24 cellular contexts compared by ENCODE assay signal in the genomic region with DNA sequence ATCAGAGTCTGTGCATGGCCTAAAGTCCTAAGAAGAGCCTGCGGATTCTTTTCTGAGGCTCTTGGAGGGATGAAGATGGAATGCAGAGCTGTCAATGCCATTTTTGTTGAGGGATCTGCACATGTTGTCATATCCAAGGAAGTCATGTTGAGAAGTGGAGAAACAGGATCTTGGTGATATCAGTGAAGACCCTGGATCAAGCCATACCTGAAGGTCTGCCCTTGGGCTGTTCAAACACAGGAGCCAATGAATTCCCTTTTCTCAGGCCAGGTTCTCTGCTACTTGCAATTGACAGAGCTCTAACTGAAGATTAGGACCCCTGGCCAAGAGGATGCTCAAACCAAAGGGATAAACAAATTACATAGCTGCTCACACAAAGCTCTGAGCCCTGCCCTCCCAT.
DNase-seq lines count a peak whose midpoint lies in the region; ATAC-seq, FAIRE-seq and TF ChIP-seq lines count a peak whose summit lies in the region.
"Had no signal": no experiment of that assay in that cellular context is flagged by ENCODE, and none has a peak within 500 bp of the region (broad histone marks: within the 10 kb centered on the region; RNA-seq: fewer than 3 reads in every experiment).

No MANE protein-coding gene starts in this region.

- H3K9me3 ChIP-seq in body of pancreas (no peaks in the 10 kb centered on the region), kidney (ENCODE audit: control insufficient read depth in 1 of 2, low read length in 2 of 2) (no peaks in the 10 kb centered on the region)
- H3K9me3 ChIP-seq: Caco-2 had no signal

- POLR2A ChIA-PET in activated CD4-positive, alpha-beta T cell treated with anti-CD3 and anti-CD28 coated beads, Interleukin-2, amount 10 ng/mL, durations not matched to agents 7 days and 5 days (lab: Charles Lee): no interaction called here

- no peak overlapping the region for H3K4me3 ChIP-seq in body of pancreas
- H3K4me3 ChIP-seq in kidney (ENCODE audit: low read length in 2 of 2): no peak overlapping the region
- H3K4me3 ChIP-seq: BLaER1 treated with 17β-estradiol and CSF1 and Interleukin-3, amounts not matched to agents 10 nM and 100 nM; GM23248 had no signal

- no peak for ATAC-seq in body of pancreas
- ATAC-seq: Panc1 had no signal

- no peak for TF ChIP-seq CTCF in body of pancreas (IDR thresholded peaks at IDR 0.05)
- TF ChIP-seq CTCF in kidney (IDR thresholded peaks at IDR 0.05; ENCODE audit: borderline replicate concordance, extremely low read depth, insufficient read depth): no peak

- peak overlapping the region; percentile 4 for H3K27ac Mint-ChIP-seq in activated CD4-positive, alpha-beta T cell treated with anti-CD3 and anti-CD28 coated beads, Interleukin-2, amount 10 ng/mL, durations not matched to agents 7 days and 5 days
- peak overlapping the region; percentile 90 for H3K27ac Mint-ChIP-seq in activated T-helper 1 cell treated with anti-CD3 and anti-CD28 coated beads, Interleukin-12 subunit alpha, Interleukin-12 subunit beta, Interleukin-2, Interleukin-4 antibody, amounts not matched to agents 30 ng/mL and 10 ng/mL and 1 ng/mL, durations not matched to agents 14 hours and 24 hours and 36 hours
- H3K27ac Mint-ChIP-seq: HFFc6 had no signal

- H3K27ac ChIP-seq in body of pancreas (peak overlapping the region in 3 of 4 donors; percentile 51 to 68 (median 54)), kidney (ENCODE audit: low read depth in 2 of 2, low read length in 2 of 2) (no peak overlapping the region)
- H3K27ac ChIP-seq: BLaER1 treated with 17β-estradiol and CSF1 and Interleukin-3, amounts not matched to agents 10 nM and 100 nM; GM23248 had no signal

- 88 to 100% methylated on average over 1 of the region's 1 CpG for WGBS in body of pancreas, 2 donors

- H3K9me3 Mint-ChIP-seq in activated CD4-positive, alpha-beta T cell treated with anti-CD3 and anti-CD28 coated beads, Interleukin-2, amount 10 ng/mL, durations not matched to agents 7 days and 5 days: peaks cover 3% of the 10 kb centered on the region
- peaks cover 24% of the 10 kb centered on the region for H3K9me3 Mint-ChIP-seq in activated T-helper 1 cell treated with anti-CD3 and anti-CD28 coated beads, Interleukin-12 subunit alpha, Interleukin-12 subunit beta, Interleukin-2, Interleukin-4 antibody, amounts not matched to agents 30 ng/mL and 10 ng/mL and 1 ng/mL, durations not matched to agents 14 hours and 24 hours and 36 hours
- H3K9me3 Mint-ChIP-seq: HFFc6 had no signal

- TF ChIP-seq POLR2A in body of pancreas (IDR thresholded peaks at IDR 0.05): no peak

- intact Hi-C loops in activated T-helper 1 cell treated with anti-CD3 and anti-CD28 coated beads, Interleukin-12 subunit alpha, Interleukin-12 subunit beta, Interleukin-2, Interleukin-4 antibody, amounts not matched to agents 30 ng/mL and 10 ng/mL and 1 ng/mL, durations not matched to agents 14 hours and 24 hours and 36 hours (cut with micrococcal nuclease): loop anchor here (1.0 to 5.0 kb wide), 4 partner anchors 9 to 493 kb away; a partner anchor contains a TSS
- intact Hi-C loops in body of pancreas (cut with DNase I) (no loop called here), kidney (cut with DNase I) (no loop called here)

- CTCF ChIA-PET in activated CD4-positive, alpha-beta T cell treated with anti-CD3 and anti-CD28 coated beads, Interleukin-2, amount 10 ng/mL, durations not matched to agents 7 days and 5 days (lab: Charles Lee): interaction anchor here (1.5 kb wide), 1 partner anchor 11 kb away, joined by 4 read pairs; no protein-coding TSS in a partner anchor

- no peak overlapping the region for H3K4me3 Mint-ChIP-seq in activated CD4-positive, alpha-beta T cell treated with anti-CD3 and anti-CD28 coated beads, Interleukin-2, amount 10 ng/mL, durations not matched to agents 7 days and 5 days
- no peak overlapping the region for H3K4me3 Mint-ChIP-seq in activated T-helper 1 cell treated with anti-CD3 and anti-CD28 coated beads, Interleukin-12 subunit alpha, Interleukin-12 subunit beta, Interleukin-2, Interleukin-4 antibody, amounts not matched to agents 30 ng/mL and 10 ng/mL and 1 ng/mL, durations not matched to agents 14 hours and 24 hours and 36 hours
- H3K4me3 Mint-ChIP-seq: CD4-positive, alpha-beta memory T cell; H9; HFFc6 had no signal

- H3K4me1 Mint-ChIP-seq in activated CD4-positive, alpha-beta T cell treated with anti-CD3 and anti-CD28 coated beads, Interleukin-2, amount 10 ng/mL, durations not matched to agents 7 days and 5 days: peaks cover 29% of the 10 kb centered on the region
- peaks cover 61% of the 10 kb centered on the region for H3K4me1 Mint-ChIP-seq in activated T-helper 1 cell treated with anti-CD3 and anti-CD28 coated beads, Interleukin-12 subunit alpha, Interleukin-12 subunit beta, Interleukin-2, Interleukin-4 antibody, amounts not matched to agents 30 ng/mL and 10 ng/mL and 1 ng/mL, durations not matched to agents 14 hours and 24 hours and 36 hours (ENCODE audit: low read depth)
- H3K4me1 Mint-ChIP-seq: CD4-positive, alpha-beta memory T cell had no signal

- no peaks in the 10 kb centered on the region for H3K27me3 Mint-ChIP-seq in activated CD4-positive, alpha-beta T cell treated with anti-CD3 and anti-CD28 coated beads, Interleukin-2, amount 10 ng/mL, durations not matched to agents 7 days and 5 days
- H3K27me3 Mint-ChIP-seq in activated T-helper 1 cell treated with anti-CD3 and anti-CD28 coated beads, Interleukin-12 subunit alpha, Interleukin-12 subunit beta, Interleukin-2, Interleukin-4 antibody, amounts not matched to agents 30 ng/mL and 10 ng/mL and 1 ng/mL, durations not matched to agents 14 hours and 24 hours and 36 hours (ENCODE audit: insufficient read depth): no peaks in the 10 kb centered on the region
- H3K27me3 Mint-ChIP-seq: CD4-positive, alpha-beta memory T cell had no signal

- DNase-seq in activated CD4-positive, alpha-beta T cell treated with anti-CD3 and anti-CD28 coated beads, Interleukin-2, amount 10 ng/mL, durations not matched to agents 7 days and 5 days: no peak
- no peak for DNase-seq in activated CD4-positive, alpha-beta T cell treated with anti-CD3 and anti-CD28 coated beads for 4 hours
- no peak for DNase-seq in GM19239 (ENCODE audit: insufficient read length, low spot score)
- DNase-seq in activated T-helper 1 cell treated with anti-CD3 and anti-CD28 coated beads, Interleukin-12 subunit alpha, Interleukin-12 subunit beta, Interleukin-2, Interleukin-4 antibody, amounts not matched to agents 30 ng/mL and 10 ng/mL and 1 ng/mL, durations not matched to agents 14 hours and 24 hours and 36 hours (ENCODE audit: low spot score): no peak
- DNase-seq in body of pancreas: no peak
- DNase-seq in kidney: no peak
- DNase-seq in SW 1271 (lab: John Stamatoyannopoulos, UW): no peak
- no peak for DNase-seq in NCI-H82 treated with DMSO at 0.1 percent for 48 hours (lab: John Stamatoyannopoulos, UW; ENCODE audit: unreplicated experiment)
- DNase-seq: 8988T; Caco-2; CD4-positive, alpha-beta memory T cell; DMS 273 treated with DMSO at 0.1 percent for 48 hours; GM23248; H9; HFFc6; KG1; NCI-H1105 treated with DMSO at 0.1 percent for 48 hours; NCI-H2029 treated with DMSO at 0.1 percent for 48 hours; NCI-H226; NCI-H510A treated with DMSO at 0.1 percent for 48 hours; NCI-H748 treated with DMSO at 0.1 percent for 48 hours had no signal

- peaks cover 11% of the 10 kb centered on the region for H3K36me3 Mint-ChIP-seq in activated CD4-positive, alpha-beta T cell treated with anti-CD3 and anti-CD28 coated beads, Interleukin-2, amount 10 ng/mL, durations not matched to agents 7 days and 5 days (ENCODE audit: low read depth)
- peaks cover 52% of the 10 kb centered on the region for H3K36me3 Mint-ChIP-seq in activated T-helper 1 cell treated with anti-CD3 and anti-CD28 coated beads, Interleukin-12 subunit alpha, Interleukin-12 subunit beta, Interleukin-2, Interleukin-4 antibody, amounts not matched to agents 30 ng/mL and 10 ng/mL and 1 ng/mL, durations not matched to agents 14 hours and 24 hours and 36 hours (ENCODE audit: low read depth)

- no peaks in the 10 kb centered on the region for H3K27me3 ChIP-seq in body of pancreas
- H3K27me3 ChIP-seq: BLaER1 treated with 17β-estradiol and CSF1 and Interleukin-3, amounts not matched to agents 10 nM and 100 nM had no signal

- H3K4me1 ChIP-seq in body of pancreas: peaks cover 39% of the 10 kb centered on the region
- H3K4me1 ChIP-seq in kidney (ENCODE audit: control insufficient read depth in 1 of 2, insufficient read depth in 1 of 2, low read depth in 1 of 2, low read length in 2 of 2): peaks cover 12 to 16% of the 10 kb centered on the region in 2 donors
- H3K4me1 ChIP-seq: Caco-2 had no signal

- no peak overlapping the region for H3K9ac ChIP-seq in kidney (ENCODE audit: low read length in 2 of 2)
- H3K9ac ChIP-seq: BLaER1 treated with 17β-estradiol and CSF1 and Interleukin-3, amounts not matched to agents 10 nM and 100 nM; GM23248 had no signal

- H3K36me3 ChIP-seq in body of pancreas (replicated peaks in 1 of 2; ENCODE audit: insufficient read depth in 1 of 2, low read depth in 2 of 2): no peaks in the 10 kb centered on the region
- peaks cover 2 to 8% of the 10 kb centered on the region in 2 donors for H3K36me3 ChIP-seq in kidney (ENCODE audit: control insufficient read depth in 1 of 2, insufficient read depth in 2 of 2, low read length in 2 of 2)

- FAIRE-seq in GM19239 (lab: Jason Lieb, UNC): peak; percentile 45
- no peak for FAIRE-seq in kidney (lab: Jason Lieb, UNC)
- FAIRE-seq: GM12891 had no signal

Comparison
In these comparisons a context has a peak if more than half of its experiments do, and no peak if none do; other contexts are left out.
1. H3K27ac ChIP-seq: peak in body of pancreas (3 of 4); none in kidney (0 of 2).